8 cellular contexts compared by ENCODE assay signal in the genomic region with DNA sequence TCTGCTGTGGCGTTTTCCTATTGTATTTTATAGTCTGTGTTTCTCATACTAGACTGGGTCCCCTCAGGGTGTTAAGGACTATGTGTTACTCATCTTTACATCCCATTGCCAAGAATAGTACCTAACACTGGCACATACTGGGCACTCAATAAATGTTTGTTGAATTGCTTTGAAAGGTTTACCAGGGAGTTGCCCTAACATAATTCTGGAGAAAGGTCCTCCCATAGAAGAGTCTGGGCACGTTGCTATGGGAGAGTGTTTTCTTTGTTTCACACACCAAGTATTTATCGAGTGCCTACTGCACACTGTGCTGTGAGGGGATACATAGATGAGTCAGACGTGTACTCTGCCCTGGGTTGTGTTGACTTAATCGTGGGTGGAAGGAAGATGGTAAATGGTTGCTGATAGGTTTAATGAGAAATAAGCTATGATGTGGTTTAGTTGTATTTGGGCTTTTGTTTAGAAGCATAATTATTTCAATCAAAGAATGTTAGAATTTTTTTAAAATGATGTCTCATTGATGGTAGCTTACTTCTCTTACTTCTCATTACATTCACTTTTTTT. TPM values are rescaled to one million over a fixed set of nuclear protein-coding genes. Genes with fewer than 3 reads are reported as not detected.
DNase-seq lines count a peak whose midpoint lies in the region; ATAC-seq and TF ChIP-seq lines count a peak whose summit lies in the region.

No MANE protein-coding gene starts in this region.

- no peak for TF ChIP-seq POLR2A in ovary (IDR thresholded peaks at IDR 0.05)

- TF ChIP-seq CTCF in kidney epithelial cell (IDR thresholded peaks at IDR 0.05; ENCODE audit: insufficient read depth, low read length, poor library complexity, severe bottlenecking) (no peak), ovary (IDR thresholded peaks at IDR 0.05) (no peak)

- CTCF ChIA-PET in T-cell (lab: Charles Lee): interaction anchor here (0.6 to 0.7 kb wide), 2 partner anchors 29 to 56 kb away, joined by 3 read pairs; no protein-coding TSS in a partner anchor

- no peaks in the 10 kb centered on the region for H3K27me3 Mint-ChIP-seq in T-cell

- H3K27ac Mint-ChIP-seq in T-cell: peak overlapping the region; percentile 37 to 62

- WGBS in ovary, 3 donors: 69 to 81% (median 78%) methylated on average over 5 of the region's 5 CpGs

- H3K36me3 ChIP-seq in kidney epithelial cell (ENCODE audit: control insufficient read depth, insufficient read depth, low read length) (no peaks in the 10 kb centered on the region), ovary (no peaks in the 10 kb centered on the region)

- H3K9me3 ChIP-seq in ovary: no peaks in the 10 kb centered on the region

- H3K4me1 Mint-ChIP-seq in T-cell: peaks cover 55 to 74% (median 73%) of the 10 kb centered on the region in 3 donors

- H3K27me3 ChIP-seq in kidney epithelial cell (ENCODE audit: control insufficient read depth, insufficient read depth, low read length) (no peaks in the 10 kb centered on the region), ovary (no peaks in the 10 kb centered on the region)

- DNase-seq in DMS53 treated with DMSO at 0.1 percent for 48 hours (lab: John Stamatoyannopoulos, UW; ENCODE audit: unreplicated experiment): peak; percentile 80
- no peak for DNase-seq in T-cell
- DNase-seq in kidney epithelial cell (ENCODE audit: low read depth): peak; percentile 70
- no peak for DNase-seq in NCI-H187 (lab: John Stamatoyannopoulos, UW)
- DNase-seq in 8988T: no peak
- no peak for DNase-seq in ovary

- peaks cover 10% of the 10 kb centered on the region for H3K36me3 Mint-ChIP-seq in T-cell

- peaks cover 4% of the 10 kb centered on the region for H3K4me1 ChIP-seq in ovary (ENCODE audit: insufficient read depth)

- no peak for TF ChIP-seq EP300 in ovary (IDR thresholded peaks at IDR 0.05)

- H3K4me3 Mint-ChIP-seq in T-cell: no peak overlapping the region

- no peak overlapping the region for H3K27ac ChIP-seq in ovary

- H3K9me3 Mint-ChIP-seq in T-cell: no peaks in the 10 kb centered on the region

- peak; percentile 68 for ATAC-seq in GM19397 (IDR thresholded peaks at IDR 0.05; ENCODE audit: unreplicated experiment)
- ATAC-seq in HG03342 (IDR thresholded peaks at IDR 0.05; ENCODE audit: unreplicated experiment): peak; percentile 85
- ATAC-seq in T-cell (replicated peaks in 1 of 4): peak in 3 of 4 experiments; percentile 31 to 67 (median 43)

- intact Hi-C loops in ovary (cut with DNase I): no loop called here

- H3K4me3 ChIP-seq in kidney epithelial cell (ENCODE audit: low read depth, low read length) (no peak overlapping the region), ovary (no peak overlapping the region)

- POLR2A ChIA-PET in T-cell (lab: Charles Lee): no interaction called here

RNA-seq across cellular contexts. Expression of gene AFF1, which starts 42.9 kb away (rescaled TPM):
- total RNA-seq in T-cell (100 to 1,000 TPM in 2 of 5 donors, 10 to 100 TPM in 3; 65.3 to 112 (median 93.4) TPM), kidney epithelial cell (16.9 and 18.1 TPM in 2 replicates), ovary (100 to 1,000 TPM in 1 of 7 donors, 10 to 100 TPM in 6; 56.8 to 107 (median 82.5) TPM)
- 10 to 100 TPM; 26.0 to 44.6 TPM for polyA plus RNA-seq in ovary

Comparison
In these comparisons a context has a peak if more than half of its experiments do, and no peak if none do; other contexts are left out.
1. DNase-seq: peak in DMS53 treated with DMSO at 0.1 percent for 48 hours (single experiment) and kidney epithelial cell (single experiment); none in T-cell (0 of 34), NCI-H187 (0 of 2), 8988T (single experiment) and ovary (0 of 5).
2. Peak in every context shown above with its lines, with median percentiles within 50 percentile points of each other: ATAC-seq.